ENCODE assay signal across 19 cellular contexts in the genomic region with DNA sequence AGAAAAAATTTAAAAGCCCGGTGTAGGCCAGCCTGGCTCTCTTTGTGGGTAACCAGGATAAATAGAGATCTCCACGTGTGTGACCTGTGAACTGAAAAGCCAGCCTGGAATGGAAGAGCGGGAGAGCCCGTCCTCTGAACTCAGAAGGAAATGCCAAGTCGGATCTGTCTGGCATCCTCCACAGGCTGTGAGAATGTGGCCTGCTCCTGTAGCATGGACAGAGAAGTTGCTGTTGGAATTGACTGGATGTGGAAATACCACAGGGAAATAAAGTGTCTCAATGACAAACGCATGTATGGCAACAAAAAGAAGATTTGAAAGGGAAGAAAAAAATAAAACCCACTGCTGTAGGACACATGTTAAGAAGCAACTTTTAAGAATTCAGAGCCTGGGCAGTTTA.
"Had no signal": no experiment of that assay in that cellular context is flagged by ENCODE, and none has a peak within 500 bp of the region (broad histone marks: within the 10 kb centered on the region; RNA-seq: fewer than 3 reads in every experiment).

No MANE protein-coding gene starts in this region.

- H3K4me3 ChIP-seq: mucosa of descending colon, right lobe of liver, SK-N-MC, smooth muscle cell, thoracic aorta, upper lobe of right lung had no signal

- H3K9ac ChIP-seq: parathyroid adenoma had no signal

- H3K9me3 Mint-ChIP-seq: natural killer cell; stimulated activated effector memory CD8-positive, alpha-beta T cell treated with anti-CD3 and anti-CD28 coated beads, Interleukin-12 subunit alpha, Interleukin-12 subunit beta, amount 100 ng/mL, for 72 hours had no signal

- H3K4me3 Mint-ChIP-seq: natural killer cell; stimulated activated effector memory CD8-positive, alpha-beta T cell treated with anti-CD3 and anti-CD28 coated beads, Interleukin-12 subunit alpha, Interleukin-12 subunit beta, amount 100 ng/mL, for 72 hours had no signal

- H3K36me3 Mint-ChIP-seq: natural killer cell had no signal

- DNase-seq: activated CD4-positive, alpha-beta T cell treated with anti-CD3 and anti-CD28 coated beads, Interleukin-2, amount 50 U/mL, for 1 hour; activated CD4-positive, CD25-positive, alpha-beta regulatory T cell; activated naive CD4-positive, alpha-beta T cell; effector CD4-positive, alpha-beta T cell; left ventricle myocardium superior; mesenchymal stem cell; mucosa of descending colon; natural killer cell; right lobe of liver; stimulated activated CD4-positive, alpha-beta T cell treated with anti-CD3 and anti-CD28 coated beads, Interleukin-4, amount 100 ng/mL, for 24 hours; T-helper 9 cell; upper lobe of right lung had no signal

- H3K27ac Mint-ChIP-seq: natural killer cell had no signal

- H2AFZ ChIP-seq: parathyroid adenoma had no signal

- H3K27me3 ChIP-seq: neutrophil, right lobe of liver, upper lobe of right lung had no signal

- H3K9me3 ChIP-seq: mucosa of descending colon, neutrophil, right lobe of liver, thoracic aorta, upper lobe of right lung had no signal

- H3K27ac ChIP-seq: neutrophil, parathyroid adenoma, right lobe of liver, SK-N-MC, thoracic aorta, upper lobe of right lung had no signal

- ATAC-seq: esophagus mucosa; left ventricle myocardium superior; mucosa of descending colon; natural killer cell; right lobe of liver; stimulated activated effector memory CD8-positive, alpha-beta T cell treated with anti-CD3 and anti-CD28 coated beads, Interleukin-12 subunit alpha, Interleukin-12 subunit beta, amount 100 ng/mL, for 72 hours; upper lobe of right lung had no signal

- H3K4me2 ChIP-seq: smooth muscle cell had no signal
